Comparison of ENCODE assay signal across 26 cellular contexts in the genomic region with DNA sequence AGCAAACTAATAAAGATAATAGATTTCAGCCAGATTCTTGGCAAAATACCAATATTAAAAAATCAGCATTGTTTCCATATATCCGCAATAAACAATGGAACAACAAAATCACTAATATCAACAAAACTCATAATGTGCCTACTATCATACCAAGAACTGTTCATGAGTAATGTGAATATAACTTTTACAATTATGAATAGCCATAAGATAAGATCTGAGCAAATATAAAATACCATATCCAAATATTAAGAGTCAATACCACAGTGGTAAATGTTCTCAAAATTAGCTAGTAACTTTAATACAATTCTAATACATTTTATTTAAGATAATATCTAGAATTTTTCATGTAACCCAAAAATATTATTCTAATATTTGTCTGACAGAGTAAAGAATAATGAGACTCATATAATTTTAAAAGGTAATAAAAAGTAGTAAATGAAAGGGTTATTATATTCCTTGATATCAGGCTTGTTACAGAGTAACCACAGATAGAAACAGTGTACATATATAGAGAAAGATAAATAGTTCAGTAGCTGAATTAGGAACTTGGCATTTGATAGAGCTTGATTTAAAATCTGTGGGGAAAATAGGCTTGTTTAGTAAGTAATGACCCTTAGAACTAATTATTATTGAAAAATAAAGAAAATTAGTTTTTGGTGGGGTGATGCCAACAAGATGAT.
"Had no signal": no experiment of that assay in that cellular context is flagged by ENCODE, and none has a peak within 500 bp of the region (broad histone marks: within the 10 kb centered on the region; RNA-seq: fewer than 3 reads in every experiment).

No MANE protein-coding gene starts in this region.

- H3K9ac ChIP-seq: neural progenitor cell had no signal

- H3K4me3 Mint-ChIP-seq: naive thymus-derived CD8-positive, alpha-beta T cell; nephron progenitor cell; neural progenitor cell; stimulated activated naive B cell treated with anti-CD40 and anti-IgM and Interleukin-4, amounts not matched to agents 10 μg/mL and 1 μg/mL and 100 μg/mL, for 72 hours had no signal

- H3K4me3 ChIP-seq: left lung, lower lobe of right lung, neural progenitor cell, right atrium auricular region, right lobe of liver, stomach, testis, thyroid gland, transverse colon, upper lobe of left lung, vagina had no signal

- H3K27ac ChIP-seq: left lung, lower lobe of right lung, neural progenitor cell, neutrophil, right atrium auricular region, right lobe of liver, stomach, testis, thyroid gland, transverse colon, upper lobe of left lung, vagina had no signal

- DNase-seq: left colon; left lung; lower lobe of right lung; mammary epithelial cell; mesenchymal stem cell; naive thymus-derived CD8-positive, alpha-beta T cell; nephron progenitor cell; occipital lobe; right lobe of liver; stimulated activated CD4-positive, alpha-beta T cell treated with anti-CD3 and anti-CD28 coated beads, Interleukin-12 subunit alpha, Interleukin-12 subunit beta, amount 100 ng/mL, for 4 hours; stimulated activated CD4-positive, alpha-beta T cell treated with anti-CD3 and anti-CD28 coated beads, Interleukin-15, amount 100 ng/mL, for 24 hours; stimulated activated CD4-positive, alpha-beta T cell treated with anti-CD3 and anti-CD28 coated beads, Interleukin-2, amount 100 ng/mL, for 24 hours; stimulated activated CD4-positive, alpha-beta T cell treated with anti-CD3 and anti-CD28 coated beads, Interleukin-4, amount 100 ng/mL, for 1 hour; stimulated activated naive B cell treated with anti-CD40 and anti-IgM and Interleukin-4, amounts not matched to agents 10 μg/mL and 1 μg/mL and 100 μg/mL, for 72 hours; stimulated activated naive CD8-positive, alpha-beta T cell treated with anti-CD3 and anti-CD28 coated beads, Interleukin-15, Interleukin-2, amounts not matched to agents 100 U/mL and 50 U/mL, for 24 hours; stomach; testis; thyroid gland; transverse colon; upper lobe of left lung had no signal

- FAIRE-seq: keratinocyte had no signal

- H3K9me3 ChIP-seq: left lung, lower lobe of right lung, neutrophil, right atrium auricular region, right lobe of liver, testis, thyroid gland, upper lobe of left lung, vagina had no signal

- H3K27me3 ChIP-seq: left lung, neural progenitor cell, neutrophil, right atrium auricular region, right lobe of liver, stomach, testis, thyroid gland, transverse colon, upper lobe of left lung, vagina had no signal

- H3K4me1 Mint-ChIP-seq: naive thymus-derived CD8-positive, alpha-beta T cell; nephron progenitor cell; neural progenitor cell; stimulated activated naive B cell treated with anti-CD40 and anti-IgM and Interleukin-4, amounts not matched to agents 10 μg/mL and 1 μg/mL and 100 μg/mL, for 72 hours had no signal

- H3K9me3 Mint-ChIP-seq: nephron progenitor cell; neural progenitor cell; stimulated activated naive B cell treated with anti-CD40 and anti-IgM and Interleukin-4, amounts not matched to agents 10 μg/mL and 1 μg/mL and 100 μg/mL, for 72 hours had no signal

- H3K27me3 Mint-ChIP-seq: progenitor cell of endocrine pancreas; stimulated activated naive B cell treated with anti-CD40 and anti-IgM and Interleukin-4, amounts not matched to agents 10 μg/mL and 1 μg/mL and 100 μg/mL, for 72 hours had no signal

- ATAC-seq: left colon; left lung; lower lobe of right lung; naive thymus-derived CD8-positive, alpha-beta T cell; right lobe of liver; stimulated activated naive B cell treated with anti-CD40 and anti-IgM and Interleukin-4, amounts not matched to agents 10 μg/mL and 1 μg/mL and 100 μg/mL, for 72 hours; stimulated activated naive CD8-positive, alpha-beta T cell treated with anti-CD3 and anti-CD28 coated beads, Interleukin-15, Interleukin-2, amounts not matched to agents 100 U/mL and 50 U/mL, for 24 hours had no signal

- H3K27ac Mint-ChIP-seq: naive thymus-derived CD8-positive, alpha-beta T cell; nephron progenitor cell; neural progenitor cell; progenitor cell of endocrine pancreas; stimulated activated naive B cell treated with anti-CD40 and anti-IgM and Interleukin-4, amounts not matched to agents 10 μg/mL and 1 μg/mL and 100 μg/mL, for 72 hours had no signal

- H3K36me3 Mint-ChIP-seq: naive thymus-derived CD8-positive, alpha-beta T cell; neural progenitor cell; stimulated activated naive B cell treated with anti-CD40 and anti-IgM and Interleukin-4, amounts not matched to agents 10 μg/mL and 1 μg/mL and 100 μg/mL, for 72 hours had no signal

- H3K4me1 ChIP-seq: left lung, lower lobe of right lung, neural progenitor cell, right atrium auricular region, right lobe of liver, stomach, testis, thyroid gland, transverse colon, upper lobe of left lung, vagina had no signal

- H3K36me3 ChIP-seq: left lung, lower lobe of right lung, neural progenitor cell, neutrophil, right atrium auricular region, right lobe of liver, stomach, thyroid gland, transverse colon, upper lobe of left lung, vagina had no signal
